ENCODE assay signal across 8 cellular contexts in the genomic region with DNA sequence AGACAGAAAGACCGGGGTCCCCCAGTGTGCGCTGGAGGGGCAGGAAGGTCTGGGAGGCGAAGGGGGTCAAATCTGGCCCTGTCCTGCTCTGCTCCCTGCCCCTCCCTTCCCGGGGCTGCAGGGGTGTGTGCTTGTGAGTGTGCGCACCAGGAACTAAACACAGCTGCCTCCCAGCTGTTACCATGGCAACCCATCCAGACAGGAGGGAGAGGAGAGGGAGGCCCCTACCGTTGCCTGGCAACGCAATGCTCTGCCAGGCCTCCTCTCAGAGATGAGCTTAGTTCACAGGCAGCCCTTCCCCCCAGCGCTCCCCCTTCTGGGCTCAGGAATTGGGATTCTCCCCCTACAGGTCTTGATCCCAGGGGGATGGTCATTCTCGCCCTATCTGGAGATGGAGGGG. TPM values are rescaled to one million over a fixed set of nuclear protein-coding genes. Genes with fewer than 3 reads are reported as not detected.
A peak's percentile ranks its signal among the peaks of the same experiment; 100 is the strongest.
DNase-seq lines count a peak whose midpoint lies in the region; ATAC-seq and TF ChIP-seq lines count a peak whose summit lies in the region.
"Had no signal": no experiment of that assay in that cellular context is flagged by ENCODE, and none has a peak within 500 bp of the region (broad histone marks: within the 10 kb centered on the region; RNA-seq: fewer than 3 reads in every experiment).

No MANE protein-coding gene starts in this region.

- H3K4me3 Mint-ChIP-seq in nephron: peak overlapping the region in 2 of 3 experiments; percentile 34 to 49
- H3K4me3 Mint-ChIP-seq: T-cell had no signal

- no peak for TF ChIP-seq CTCF in GM10248 (IDR thresholded peaks at IDR 0.05; ENCODE audit: control extremely low read depth, extremely low read depth, low read depth, missing control alignments)
- no peak for TF ChIP-seq CTCF in Panc1 (IDR thresholded peaks at IDR 0.05)
- TF ChIP-seq CTCF in nephron (IDR thresholded peaks at IDR 0.05; ENCODE audit: unreplicated experiment in 3 of 3): no peak

- no TSS peak for BruUV-seq in Panc1 (replicated peaks; lab: Mats Ljungman, UMichigan)

- H3K4me1 Mint-ChIP-seq in nephron: peaks cover 26% of the 10 kb centered on the region

- intact Hi-C loops in Panc1 (cut with micrococcal nuclease; ENCODE audit: unreplicated experiment): no loop called here

- no peaks in the 10 kb centered on the region for H3K27me3 ChIP-seq in Panc1 (ENCODE audit: control insufficient read depth, insufficient read depth, low read length)

- H3K9me3 Mint-ChIP-seq in nephron: no peaks in the 10 kb centered on the region
- H3K9me3 Mint-ChIP-seq: T-cell had no signal

- ATAC-seq in Panc1 (peak; percentile 63), HG03159 (IDR thresholded peaks at IDR 0.05; ENCODE audit: unreplicated experiment) (no peak)
- no peak for ATAC-seq in activated CD4-positive, CD25-positive, alpha-beta regulatory T cell treated with anti-CD3 and anti-CD28 coated beads, Interleukin-2, amount 50 U/mL, for 24 hours

- H3K36me3 Mint-ChIP-seq in nephron (ENCODE audit: low read depth): peaks cover 7% of the 10 kb centered on the region
- H3K36me3 Mint-ChIP-seq: T-cell had no signal

- POLR2A ChIA-PET in GM10248 (lab: Yijun Ruan, JAX) (no interaction called here), Panc1 (lab: Charles Lee) (interaction anchor here (0.6 kb wide), 1 partner anchor 34 kb away, joined by 3 read pairs; no protein-coding TSS in a partner anchor)

- CTCF ChIA-PET in GM10248 (lab: Yijun Ruan, JAX): interaction anchor here (0.7 to 1.5 kb wide), 8 partner anchors 12 to 235 kb away, joined by 3 to 4 read pairs (median 3); no protein-coding TSS in a partner anchor
- CTCF ChIA-PET in Panc1 (lab: Charles Lee): no interaction called here

- peak overlapping the region; percentile 4 to 60 (median 59) for H3K27ac Mint-ChIP-seq in nephron
- H3K27ac Mint-ChIP-seq: T-cell had no signal

- H3K9me3 ChIP-seq in Panc1 (ENCODE audit: control insufficient read depth, insufficient read depth, low read depth, low read length): no peaks in the 10 kb centered on the region

- H3K36me3 ChIP-seq in Panc1 (ENCODE audit: control insufficient read depth, insufficient read depth, low read length): no peaks in the 10 kb centered on the region

- H3K27ac ChIP-seq in Panc1 (ENCODE audit: low read length) (no peak overlapping the region), cingulate gyrus (ENCODE audit: low read depth, low read length) (peak overlapping the region; percentile 39)

- DNase-seq in GM10248 (ENCODE audit: extremely low spot score) (peak; percentile 84), NAMALWA (ENCODE audit: low spot score) (peak; percentile 96), Panc1 (ENCODE audit: low read depth, low spot score) (no peak)

- H3K27me3 Mint-ChIP-seq in nephron (ENCODE audit: low read depth): peaks cover 20% of the 10 kb centered on the region
- H3K27me3 Mint-ChIP-seq: T-cell had no signal

- no peak overlapping the region for H3K4me3 ChIP-seq in Panc1 (ENCODE audit: low read depth in 2 of 2, low read length in 2 of 2)

- in situ Hi-C loops in Panc1 (cut with HindIII; ENCODE audit: low pct_unique_long_range_greater_than_20kb, low sequenced_read_pairs): no loop called here

- H3K4me1 ChIP-seq in Panc1 (ENCODE audit: control insufficient read depth, insufficient read depth, low read length): peaks cover 17% of the 10 kb centered on the region

RNA-seq across cellular contexts. Expression of a gene that starts 6.1 kb away (rescaled TPM):
- 4.0 TPM for total RNA-seq in Panc1 (2021; ENCODE audit: unreplicated experiment)
- polyA plus RNA-seq in Panc1 (2012; ENCODE audit: insufficient read length): 6.5 TPM

RNA-seq across cellular contexts. Expression of a gene that starts 10.8 kb away (rescaled TPM):
- total RNA-seq in Panc1 (2021; ENCODE audit: unreplicated experiment): 82.6 TPM
- polyA plus RNA-seq in Panc1 (2012; ENCODE audit: insufficient read length): 73.5 TPM

RNA-seq across cellular contexts. Expression of a gene that starts 25.8 kb away (rescaled TPM):
- total RNA-seq in Panc1 (2021; ENCODE audit: unreplicated experiment): 1.5 TPM
- 2.5 TPM for polyA plus RNA-seq in Panc1 (2012; ENCODE audit: insufficient read length)

RNA-seq across cellular contexts. Expression of a gene that starts 49.2 kb away (rescaled TPM):
- 42.5 TPM for total RNA-seq in Panc1 (2021; ENCODE audit: unreplicated experiment)
- 20.1 TPM for polyA plus RNA-seq in Panc1 (2012; ENCODE audit: insufficient read length)

RNA-seq across cellular contexts. Expression of a gene that starts 53.5 kb away (rescaled TPM):
- 74.4 TPM for total RNA-seq in Panc1 (2021; ENCODE audit: unreplicated experiment)
- 63.9 TPM for polyA plus RNA-seq in Panc1 (2012; ENCODE audit: insufficient read length)
